Comparison of ENCODE assay signal across 23 cellular contexts in the genomic region with DNA sequence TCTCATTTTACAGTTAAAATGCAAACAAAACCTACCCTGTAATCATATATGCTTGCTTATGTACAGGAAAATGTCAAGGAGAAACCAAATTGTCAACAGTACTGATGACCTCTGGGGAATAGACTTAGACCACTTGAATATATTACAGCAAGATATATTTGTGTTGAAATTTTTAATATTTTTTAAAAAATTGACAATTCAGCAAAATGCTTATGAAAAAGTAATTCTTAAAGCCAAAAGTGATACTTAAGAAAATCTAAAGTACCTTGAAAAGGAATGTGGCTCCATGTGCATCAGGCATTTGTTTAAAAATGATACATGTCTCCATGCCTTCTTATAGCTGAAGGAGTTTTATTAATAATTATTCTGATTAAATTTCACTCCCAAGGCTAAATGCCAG. TPM values are rescaled to one million over a fixed set of nuclear protein-coding genes. Genes with fewer than 3 reads are reported as not detected.
A peak's percentile ranks its signal among the peaks of the same experiment; 100 is the strongest.
DNase-seq lines count a peak whose midpoint lies in the region; ATAC-seq, FAIRE-seq and TF ChIP-seq lines count a peak whose summit lies in the region.
"Had no signal": no experiment of that assay in that cellular context is flagged by ENCODE, and none has a peak within 500 bp of the region (broad histone marks: within the 10 kb centered on the region; RNA-seq: fewer than 3 reads in every experiment).

No MANE protein-coding gene starts in this region.

- H3K9me3 ChIP-seq in HepG2 (ENCODE audit: low read length): no peaks in the 10 kb centered on the region
- no peaks in the 10 kb centered on the region for H3K9me3 ChIP-seq in right lobe of liver
- no peaks in the 10 kb centered on the region for H3K9me3 ChIP-seq in right cardiac atrium (ENCODE audit: control insufficient read depth, low read length)
- H3K9me3 ChIP-seq: MG63, SJSA1 had no signal

- TF ChIP-seq EP300 in HepG2 (IDR thresholded peaks at IDR 0.05; ENCODE audit: low read depth in 2 of 2, low read length in 2 of 2) (no peak), HepG2 (CRISPR knock-in tag; IDR thresholded peaks at IDR 0.05; ENCODE audit: borderline replicate concordance) (no peak)

- TF ChIP-seq RAD21 in HepG2 (CRISPR knock-in tag; IDR thresholded peaks at IDR 0.05): no peak

- no peak overlapping the region for H3K9ac ChIP-seq in HepG2 (ENCODE audit: insufficient read depth, low read depth, low read length)
- H3K9ac ChIP-seq: GM23248 had no signal

- no TSS peak for BruUV-seq in HepG2 (replicated peaks; lab: Mats Ljungman, UMichigan)

- ATAC-seq in HepG2 (no peak), right lobe of liver (no peak), HG03039 (IDR thresholded peaks at IDR 0.05; ENCODE audit: unreplicated experiment) (no peak), sciatic nerve (no peak), right cardiac atrium (no peak)
- ATAC-seq: GM12878, Right ventricle myocardium inferior had no signal

- H3K36me3 ChIP-seq in HepG2 (replicated peaks in 1 of 2; ENCODE audit: control insufficient read depth in 1 of 2, insufficient read depth in 2 of 2, low read length in 2 of 2): peaks cover 3 to 6% of the 10 kb centered on the region in 2 experiments; a peak in 2 of 5 replicates
- H3K36me3 ChIP-seq in right lobe of liver: peaks cover 0 to 20% (median 0%) of the 10 kb centered on the region in 4 donors
- H3K36me3 ChIP-seq: MG63 had no signal

- no peak overlapping the region for H2AFZ ChIP-seq in HepG2 (ENCODE audit: low read length)
- H2AFZ ChIP-seq: GM23248 had no signal

- intact Hi-C loops in HepG2 (cut with micrococcal nuclease; ENCODE audit: unreplicated experiment): no loop called here
- intact Hi-C loops in right lobe of liver (cut with DNase I): no loop called here
- intact Hi-C loops in sciatic nerve (cut with DNase I): no loop called here
- intact Hi-C loops in right cardiac atrium (cut with DNase I): no loop called here

- no peaks in the 10 kb centered on the region for H3K27me3 ChIP-seq in HepG2 (ENCODE audit: control insufficient read depth in 1 of 2, insufficient read depth in 2 of 2, low read length in 2 of 2)
- H3K27me3 ChIP-seq in right lobe of liver: no peaks in the 10 kb centered on the region
- no peaks in the 10 kb centered on the region for H3K27me3 ChIP-seq in right cardiac atrium (ENCODE audit: control insufficient read depth, insufficient read depth)
- H3K27me3 ChIP-seq: MG63, SJSA1 had no signal

- H3K79me2 ChIP-seq in HepG2 (ENCODE audit: insufficient read depth, low read length): no peaks in the 10 kb centered on the region

- H4K20me1 ChIP-seq in HepG2 (ENCODE audit: insufficient read depth, low read length): no peaks in the 10 kb centered on the region

- H3K4me2 ChIP-seq in HepG2 (ENCODE audit: low read depth, low read length): no peak overlapping the region

- CTCF ChIA-PET in HepG2 (lab: Yijun Ruan, JAX; ENCODE audit: low intra/inter-chr PET ratio, low total read pairs): no interaction called here

- FAIRE-seq in HepG2 (lab: Jason Lieb, UNC): no peak
- FAIRE-seq: GM12878 had no signal

- TF ChIP-seq CTCF in HepG2 (CRISPR knock-in tag; IDR thresholded peaks at IDR 0.05) (no peak), right lobe of liver (IDR thresholded peaks at IDR 0.05) (no peak)

- DNase-seq in HepG2 (ENCODE audit: low spot score) (no peak), right lobe of liver (no peak), NCI-H1105 treated with DMSO at 0.1 percent for 48 hours (lab: John Stamatoyannopoulos, UW) (peak; percentile 22), NCI-H526 treated with DMSO at 0.1 percent for 48 hours (lab: John Stamatoyannopoulos, UW) (peak; percentile 88), sciatic nerve (ENCODE audit: low spot score) (no peak), right cardiac atrium (no peak)
- DNase-seq: CD4-positive, alpha-beta T cell; COR-L47; DND-41; GM23248; H9; MG63; NCI-H1694; NCI-H2081; NCI-H345; NCI-H82; OCI-M1; T-helper 9 cell had no signal

- no peaks in the 10 kb centered on the region for H3K4me1 ChIP-seq in HepG2 (ENCODE audit: insufficient read depth, low read length)
- H3K4me1 ChIP-seq in right lobe of liver: no peaks in the 10 kb centered on the region
- H3K4me1 ChIP-seq in right cardiac atrium (ENCODE audit: control insufficient read depth, insufficient read depth, low read length): no peaks in the 10 kb centered on the region
- H3K4me1 ChIP-seq: SJSA1 had no signal

- POLR2A ChIA-PET in HepG2 (lab: Yijun Ruan, JAX): no interaction called here

- H3K4me3 ChIP-seq in HepG2 (replicated peaks in 1 of 3; ENCODE audit: insufficient read depth in 1 of 3, low read depth in 2 of 3, low read length in 3 of 3) (no peak overlapping the region), right lobe of liver (no peak overlapping the region), right cardiac atrium (ENCODE audit: low read length) (no peak overlapping the region)
- H3K4me3 ChIP-seq: GM12878, GM23248, MG63, SJSA1 had no signal

- TF ChIP-seq POLR2A in HepG2 (IDR thresholded peaks at IDR 0.05; ENCODE audit: insufficient read depth in 1 of 2, low read depth in 2 of 2, low read length in 2 of 2) (no peak), right lobe of liver (IDR thresholded peaks at IDR 0.05) (no peak)

- in situ Hi-C loops in HepG2 (cut with HindIII; ENCODE audit: extremely low pct_ligation_motif_present, low pct_unique_long_range_greater_than_20kb): no loop called here

- H3K27ac ChIP-seq in HepG2 (ENCODE audit: extremely low read length, insufficient read depth, low read length) (no peak overlapping the region), right lobe of liver (no peak overlapping the region), right cardiac atrium (ENCODE audit: low read length) (no peak overlapping the region)
- H3K27ac ChIP-seq: GM23248, SJSA1 had no signal

TF ChIP-seq in HepG2, 621 proteins besides CTCF, POLR2A, EP300 and RAD21 (continues in another document):
- TF ChIP-seq ZNF337 (CRISPR knock-in tag; IDR thresholded peaks at IDR 0.05; ENCODE audit: borderline replicate concordance, low read depth) (no peak), MAFF (IDR thresholded peaks at IDR 0.05; ENCODE audit: low read depth, low read length) (peak; percentile 52; the same call in 1 of the 2 replicates), MAFK (conservative IDR thresholded peaks at IDR 0.05 in 1 of 2, IDR thresholded peaks at IDR 0.05 in 1 of 2; ENCODE audit: low read length in 2 of 2) (peak; percentile 49 to 70; a peak in 3 of 4 replicates)

RNA-seq across cellular contexts. Expression of gene PTPN21, which starts 49.2 kb away (rescaled TPM):
- total RNA-seq in HepG2 (2016; rRNA removed; fragmentation: Illumina TruSeq; extraction: Trizol) (3.3 and 3.7 TPM in 2 replicates), right lobe of liver (10 to 100 TPM in 4 of 6 experiments, 1 to 10 TPM in 2; 6.0 to 12.2 (median 10.3) TPM), sciatic nerve (55.7 TPM), right cardiac atrium (10 to 100 TPM; 37.8 to 49.4 (median 42.8) TPM)
- total RNA-seq in HepG2 (2016; cell fraction: cytosol; rRNA removed; fragmentation: Illumina TruSeq; extraction: Trizol; ENCODE audit: low read depth): 0.53 and 0.81 TPM in 2 replicates
- total RNA-seq in HepG2 (2016; cell fraction: insoluble cytoplasmic fraction; rRNA removed; fragmentation: Illumina TruSeq; extraction: Trizol): 2.7 and 2.8 TPM in 2 replicates
- total RNA-seq in HepG2 (2016; cell fraction: membrane; rRNA removed; fragmentation: Illumina TruSeq; extraction: Trizol): 2.0 and 2.4 TPM in 2 replicates
- total RNA-seq in HepG2 (2016; cell fraction: nucleus; rRNA removed; fragmentation: Illumina TruSeq; extraction: Trizol): 5.0 and 6.9 TPM in 2 replicates
- polyA plus RNA-seq in HepG2 (2011; rRNA removed) (2.0 and 2.8 TPM in 2 replicates), right cardiac atrium (12.0 TPM)
- 1.3 and 1.9 TPM in 2 replicates for polyA plus RNA-seq in HepG2 (2011; cell fraction: cytosol; rRNA removed)
- 4.3 and 4.8 TPM in 2 replicates for polyA plus RNA-seq in HepG2 (2011; cell fraction: nucleus; rRNA removed)
- polyA plus RNA-seq in HepG2 (2012): 1.9 and 2.2 TPM in 2 replicates
- 0.18 and 0.32 TPM in 2 replicates for polyA plus RNA-seq in HepG2 (2016; cell fraction: cytosol; fragmentation: Illumina TruSeq; extraction: Trizol; ENCODE audit: low read depth)
- 2.4 and 2.5 TPM in 2 replicates for polyA plus RNA-seq in HepG2 (2016; cell fraction: insoluble cytoplasmic fraction; fragmentation: Illumina TruSeq; extraction: Trizol; ENCODE audit: low read depth)
- 0.85 and 1.3 TPM in 2 replicates for polyA plus RNA-seq in HepG2 (2016; cell fraction: membrane; fragmentation: Illumina TruSeq; extraction: Trizol; ENCODE audit: low read depth)
- polyA plus RNA-seq in HepG2 (2016; cell fraction: nucleus; fragmentation: Illumina TruSeq; extraction: Trizol; ENCODE audit: insufficient read depth, low read depth): 6.7 and 7.3 TPM in 2 replicates
- polyA minus RNA-seq in HepG2 (2011; rRNA and poly(A)+ RNA removed; ENCODE audit: low replicate concordance): 2.7 and 5.2 TPM in 2 replicates
- polyA minus RNA-seq in HepG2 (2011; cell fraction: cytosol; rRNA and poly(A)+ RNA removed): 2.4 and 3.0 TPM in 2 replicates
- 5.9 and 7.6 TPM in 2 replicates for polyA minus RNA-seq in HepG2 (2011; cell fraction: nucleus; rRNA and poly(A)+ RNA removed)
- total RNA-seq: CD4-positive, alpha-beta T cell; T-helper 1 cell treated with Interleukin-12 subunit alpha and Interleukin-12 subunit beta and Interleukin-4 antibody, amounts not matched to agents 30 ng/mL and 1 ng/mL, for 36 hours had no signal

RNA-seq across cellular contexts. Expression of gene ZC3H14, which starts 57.2 kb away (rescaled TPM):
- total RNA-seq in HepG2 (2016; rRNA removed; fragmentation: Illumina TruSeq; extraction: Trizol): 65.1 and 94.2 TPM in 2 replicates
- total RNA-seq in HepG2 (2016; cell fraction: cytosol; rRNA removed; fragmentation: Illumina TruSeq; extraction: Trizol; ENCODE audit: low read depth): 54.6 and 64.5 TPM in 2 replicates
- 59.7 and 87.2 TPM in 2 replicates for total RNA-seq in HepG2 (2016; cell fraction: insoluble cytoplasmic fraction; rRNA removed; fragmentation: Illumina TruSeq; extraction: Trizol)
- 25.9 and 26.0 TPM in 2 replicates for total RNA-seq in HepG2 (2016; cell fraction: membrane; rRNA removed; fragmentation: Illumina TruSeq; extraction: Trizol)
- 50.6 and 52.1 TPM in 2 replicates for total RNA-seq in HepG2 (2016; cell fraction: nucleus; rRNA removed; fragmentation: Illumina TruSeq; extraction: Trizol)
- polyA plus RNA-seq in HepG2 (2011; rRNA removed): 60.8 and 67.5 TPM in 2 replicates
- polyA plus RNA-seq in HepG2 (2011; cell fraction: cytosol; rRNA removed): 37.8 and 48.4 TPM in 2 replicates
- polyA plus RNA-seq in HepG2 (2011; cell fraction: nucleus; rRNA removed): 75.4 and 75.5 TPM in 2 replicates
- 25.2 and 25.4 TPM in 2 replicates for polyA plus RNA-seq in HepG2 (2012)
- polyA plus RNA-seq in HepG2 (2016; cell fraction: cytosol; fragmentation: Illumina TruSeq; extraction: Trizol; ENCODE audit: low read depth): 6.4 and 6.5 TPM in 2 replicates
- polyA plus RNA-seq in HepG2 (2016; cell fraction: insoluble cytoplasmic fraction; fragmentation: Illumina TruSeq; extraction: Trizol; ENCODE audit: low read depth): 73.3 and 82.2 TPM in 2 replicates
- 8.3 and 15.1 TPM in 2 replicates for polyA plus RNA-seq in HepG2 (2016; cell fraction: membrane; fragmentation: Illumina TruSeq; extraction: Trizol; ENCODE audit: low read depth)
- polyA plus RNA-seq in HepG2 (2016; cell fraction: nucleus; fragmentation: Illumina TruSeq; extraction: Trizol; ENCODE audit: insufficient read depth, low read depth): 75.8 and 82.9 TPM in 2 replicates
- 87.6 and 214 TPM in 2 replicates for polyA minus RNA-seq in HepG2 (2011; rRNA and poly(A)+ RNA removed; ENCODE audit: low replicate concordance)
- 38.7 and 40.2 TPM in 2 replicates for polyA minus RNA-seq in HepG2 (2011; cell fraction: cytosol; rRNA and poly(A)+ RNA removed)
- 47.1 and 51.6 TPM in 2 replicates for polyA minus RNA-seq in HepG2 (2011; cell fraction: nucleus; rRNA and poly(A)+ RNA removed)
- total RNA-seq in right lobe of liver: 10 to 100 TPM; 37.2 to 52.5 (median 42.1) TPM
- 65.6 TPM for total RNA-seq in sciatic nerve
- total RNA-seq in right cardiac atrium: 10 to 100 TPM; 44.4 to 46.2 (median 45.2) TPM
- 27.1 TPM for polyA plus RNA-seq in right cardiac atrium

Comparison
In these comparisons a context has a peak if more than half of its experiments do, and no peak if none do; other contexts are left out.
1. DNase-seq: peak in NCI-H1105 treated with DMSO at 0.1 percent for 48 hours (single experiment) and NCI-H526 treated with DMSO at 0.1 percent for 48 hours (single experiment); none in HepG2 (single experiment), right lobe of liver (0 of 3), sciatic nerve (single experiment) and right cardiac atrium (0 of 3).